Comparison of ENCODE assay signal across 8 cellular contexts in genomic region chr19:46717716-46718143, GRCh38. TPM values are rescaled to one million over a fixed set of nuclear protein-coding genes. Genes with fewer than 3 reads are reported as not detected.
A peak's percentile ranks its signal among the peaks of the same experiment; 100 is the strongest.
DNase-seq lines count a peak whose midpoint lies in the region; ATAC-seq, FAIRE-seq and TF ChIP-seq lines count a peak whose summit lies in the region.

No MANE protein-coding gene starts in this region.

- FAIRE-seq in GM19239 (lab: Jason Lieb, UNC): peak; percentile 26
- no peak for FAIRE-seq in D721Med (lab: Jason Lieb, UNC)

- WGBS in esophagus muscularis mucosa: 20% methylated on average over 7 of the region's 9 CpGs

- H3K9me3 ChIP-seq in RWPE2 (ENCODE audit: severe bottlenecking): no peaks in the 10 kb centered on the region
- no peaks in the 10 kb centered on the region for H3K9me3 ChIP-seq in esophagus muscularis mucosa

- H3K4me3 ChIP-seq in RWPE2 (ENCODE audit: severe bottlenecking) (peak overlapping the region; percentile 52), esophagus muscularis mucosa (peak overlapping the region; percentile 67 to 95 (median 76)), rectal smooth muscle tissue (ENCODE audit: low read length) (peak overlapping the region; percentile 95)

- peaks cover 10% of the 10 kb centered on the region for H3K4me1 ChIP-seq in RWPE2 (ENCODE audit: insufficient read depth, poor library complexity, severe bottlenecking)
- peaks cover 28 to 59% (median 47%) of the 10 kb centered on the region in 4 donors for H3K4me1 ChIP-seq in esophagus muscularis mucosa
- peaks cover 13% of the 10 kb centered on the region for H3K4me1 ChIP-seq in rectal smooth muscle tissue (ENCODE audit: control insufficient read depth, insufficient read depth, low read length)

- CTCF ChIA-PET in GM10248 (lab: Yijun Ruan, JAX): interaction anchor here (1.0 to 1.2 kb wide), 2 partner anchors 12 to 34 kb away, joined by 3 to 9 read pairs; no protein-coding TSS in a partner anchor

- no peak for TF ChIP-seq POLR2A in esophagus muscularis mucosa (IDR thresholded peaks at IDR 0.05; ENCODE audit: low read depth)

- POLR2A ChIA-PET in GM10248 (lab: Yijun Ruan, JAX): no interaction called here

- H3K36me3 ChIP-seq in RWPE2 (ENCODE audit: low read depth) (peaks cover 27% of the 10 kb centered on the region), esophagus muscularis mucosa (peaks cover 21 to 35% (median 32%) of the 10 kb centered on the region in 4 donors), rectal smooth muscle tissue (ENCODE audit: control insufficient read depth, insufficient read depth, low read length) (peaks cover 14% of the 10 kb centered on the region)

- peak overlapping the region; percentile 4 for H3K9ac ChIP-seq in rectal smooth muscle tissue (ENCODE audit: low read length)

- H3K27me3 ChIP-seq in RWPE2 (ENCODE audit: insufficient read depth, poor library complexity, severe bottlenecking): no peaks in the 10 kb centered on the region
- H3K27me3 ChIP-seq in esophagus muscularis mucosa: no peaks in the 10 kb centered on the region
- H3K27me3 ChIP-seq in rectal smooth muscle tissue (ENCODE audit: control insufficient read depth, insufficient read depth, low read length): no peaks in the 10 kb centered on the region

- no peak for TF ChIP-seq EP300 in esophagus muscularis mucosa (IDR thresholded peaks at IDR 0.05)

- TF ChIP-seq CTCF in RWPE2 (IDR thresholded peaks at IDR 0.05; ENCODE audit: poor library complexity, severe bottlenecking) (no peak), esophagus muscularis mucosa (IDR thresholded peaks at IDR 0.05) (no peak), GM10248 (IDR thresholded peaks at IDR 0.05; ENCODE audit: control extremely low read depth, extremely low read depth, low read depth, missing control alignments) (no peak), D721Med (IDR thresholded peaks at IDR 0.05; ENCODE audit: insufficient read depth, missing control alignments) (no peak)

- H3K27ac ChIP-seq in RWPE2 (ENCODE audit: poor library complexity, severe bottlenecking) (peak overlapping the region; percentile 72), esophagus muscularis mucosa (replicated peaks in 1 of 4) (peak overlapping the region; percentile 85 to 93 (median 88)), rectal smooth muscle tissue (ENCODE audit: low read depth, low read length) (peak overlapping the region; percentile 76)

- intact Hi-C loops in esophagus muscularis mucosa (cut with DNase I): no loop called here

- DNase-seq in GM19239 (ENCODE audit: insufficient read length, low spot score) (no peak), RWPE2 (ENCODE audit: low spot score) (no peak), esophagus muscularis mucosa (ENCODE audit: extremely low spot score) (no peak), GM10248 (ENCODE audit: extremely low spot score) (no peak), NCI-H446 treated with DMSO at 0.1 percent for 48 hours (lab: John Stamatoyannopoulos, UW) (no peak), NCI-H2227 treated with DMSO at 0.1 percent for 48 hours (lab: John Stamatoyannopoulos, UW) (no peak), D721Med (ENCODE audit: insufficient read length, low spot score) (no peak)

- 0 out of 3 replicates have a peak, but pooled peaks have one; percentile 0 for ATAC-seq in RWPE2 (ENCODE audit: low read depth)

RNA-seq across cellular contexts. Expression of gene PRKD2, which starts 0.8 kb away (rescaled TPM):
- 10 to 100 TPM; 12.8 to 33.3 (median 22.4) TPM for total RNA-seq in esophagus muscularis mucosa

RNA-seq across cellular contexts. Expression of gene FKRP, which starts 28.1 kb away (rescaled TPM):
- total RNA-seq in esophagus muscularis mucosa: 10 to 100 TPM; 22.4 to 30.3 (median 26.5) TPM

RNA-seq across cellular contexts. Expression of gene STRN4, which starts 28.5 kb away (rescaled TPM):
- 100 to 1,000 TPM in 2 of 4 donors, 10 to 100 TPM in 2; 85.2 to 119 (median 101) TPM for total RNA-seq in esophagus muscularis mucosa

RNA-seq across cellular contexts. Expression of gene DACT3, which starts 56.7 kb away (rescaled TPM):
- total RNA-seq in esophagus muscularis mucosa: 100 to 1,000 TPM in 1 of 4 donors, 10 to 100 TPM in 3; 46.7 to 119 (median 65.1) TPM
